Comparison of ENCODE assay signal across 9 cellular contexts in genomic region chr4:10015140-10015753, GRCh38. TPM values are rescaled to one million over a fixed set of nuclear protein-coding genes. Genes with fewer than 3 reads are reported as not detected.
DNase-seq lines count a peak whose midpoint lies in the region; ATAC-seq and TF ChIP-seq lines count a peak whose summit lies in the region.
"Had no signal": no experiment of that assay in that cellular context is flagged by ENCODE, and none has a peak within 500 bp of the region (broad histone marks: within the 10 kb centered on the region; RNA-seq: fewer than 3 reads in every experiment).

No MANE protein-coding gene starts in this region.

- no peaks in the 10 kb centered on the region for H3K27me3 Mint-ChIP-seq in MCF 10A (ENCODE audit: insufficient read depth, unreplicated experiment)

- CTCF ChIA-PET in MCF 10A (lab: Yijun Ruan, JAX) = interaction anchor here (0.6 to 6.2 kb wide), 31 partner anchors 10 to 388 kb away, joined by 3 to 75 read pairs (median 5); no protein-coding TSS in a partner anchor

- no peak overlapping the region for H3K27ac ChIP-seq in mesendoderm (ENCODE audit: low read depth, low read length)
- H3K27ac ChIP-seq: skin epidermis had no signal

- H4K8ac ChIP-seq in mesendoderm (ENCODE audit: low read depth, low read length) = no peak overlapping the region

- H3K4me2 ChIP-seq in mesendoderm (ENCODE audit: low read length) = no peak overlapping the region

- H3K4me3 ChIP-seq in mesendoderm (ENCODE audit: low read length) = no peak overlapping the region
- H3K4me3 ChIP-seq: skin epidermis had no signal

- H3K27me3 ChIP-seq in mesendoderm (ENCODE audit: insufficient read depth, low read length, poor library complexity) = no peaks in the 10 kb centered on the region

- H2BK120ac ChIP-seq in mesendoderm (ENCODE audit: low read depth, low read length) = no peak overlapping the region

- POLR2A ChIA-PET in MCF 10A (lab: Yijun Ruan, JAX) = interaction anchor here (0.6 to 1.5 kb wide), 4 partner anchors 9 to 249 kb away, joined by 3 to 10 read pairs (median 4); no protein-coding TSS in a partner anchor

- H3K4ac ChIP-seq in mesendoderm (ENCODE audit: low read depth, low read length) = no peak overlapping the region

- no peaks in the 10 kb centered on the region for H3K79me1 ChIP-seq in mesendoderm (ENCODE audit: low read length)

- peaks cover 1% of the 10 kb centered on the region for H3K4me1 ChIP-seq in mesendoderm (ENCODE audit: control insufficient read depth, low read depth, low read length)

- no peak overlapping the region for H3K27ac Mint-ChIP-seq in MCF 10A (ENCODE audit: low read depth, unreplicated experiment)

- no peak overlapping the region for H4K5ac ChIP-seq in mesendoderm (ENCODE audit: low read length)

- H3K9me3 Mint-ChIP-seq in MCF 10A (ENCODE audit: unreplicated experiment) = no peaks in the 10 kb centered on the region

- peak; percentile 73 for TF ChIP-seq CTCF in MCF 10A (IDR thresholded peaks at IDR 0.05; ENCODE audit: unreplicated experiment)

- no peaks in the 10 kb centered on the region for H3K36me3 ChIP-seq in mesendoderm (ENCODE audit: control insufficient read depth, insufficient read depth, low read length)

- no peak overlapping the region for H2BK5ac ChIP-seq in mesendoderm (ENCODE audit: low read length)

- no peaks in the 10 kb centered on the region for H3K79me2 ChIP-seq in mesendoderm (ENCODE audit: control insufficient read depth, insufficient read depth, low read length)

- H3K23ac ChIP-seq in mesendoderm (ENCODE audit: low read length) = no peak overlapping the region

- H3K36me3 Mint-ChIP-seq in MCF 10A (ENCODE audit: insufficient read depth, unreplicated experiment) = peaks cover 24% of the 10 kb centered on the region

- H3K9ac ChIP-seq in mesendoderm (ENCODE audit: low read length) = no peak overlapping the region

- no CpG with 5 or more reads among the region's 7 CpGs for WGBS in mesendoderm (ENCODE audit: extremely low coverage, insufficient coverage, low lambda C conversion rate)

- no peak overlapping the region for H2BK15ac ChIP-seq in mesendoderm (replicated peaks; ENCODE audit: low read depth)

- H2AK5ac ChIP-seq in mesendoderm (ENCODE audit: low read length) = no peak overlapping the region

- ATAC-seq in GM21423 (IDR thresholded peaks at IDR 0.05; ENCODE audit: unreplicated experiment) (peak; percentile 19), HG03159 (IDR thresholded peaks at IDR 0.05; ENCODE audit: unreplicated experiment) (no peak), GM21515 (IDR thresholded peaks at IDR 0.05; ENCODE audit: unreplicated experiment) (no peak), GM19351 (IDR thresholded peaks at IDR 0.05; ENCODE audit: unreplicated experiment) (no peak)

- H3K56ac ChIP-seq in mesendoderm (ENCODE audit: low read length) = no peak overlapping the region

- H3K4me1 Mint-ChIP-seq in MCF 10A (ENCODE audit: insufficient read depth, unreplicated experiment) = peaks cover 26% of the 10 kb centered on the region

- no peak overlapping the region for H3K18ac ChIP-seq in mesendoderm (ENCODE audit: low read length)

- H3K4me3 Mint-ChIP-seq in MCF 10A (ENCODE audit: unreplicated experiment) = no peak overlapping the region

- DNase-seq in D341Med (ENCODE audit: low spot score) (peak; percentile 46), NCI-H226 (peak; percentile 16), MCF 10A (ENCODE audit: unreplicated experiment) (peak; percentile 62), mesendoderm (peak; percentile 76)

- intact Hi-C loops in MCF 10A (cut with micrococcal nuclease) = loop anchor here (1.0 to 5.0 kb wide), 4 partner anchors 252 to 863 kb away; no protein-coding TSS in a partner anchor

- no TSS peak for BruUV-seq in MCF 10A (replicated peaks; lab: Mats Ljungman, UMichigan)

RNA-seq across cellular contexts. Expression of gene SLC2A9, which starts 6.0 kb away (rescaled TPM):
- 22.5 and 33.3 TPM in 2 replicates for total RNA-seq in MCF 10A (2022)
- polyA plus RNA-seq in mesendoderm (2013, experiment 1 of 2) = 0.97 TPM
- polyA plus RNA-seq in mesendoderm (2013, experiment 2 of 2) = 0.42 TPM

Comparison
In these comparisons a context has a peak if more than half of its experiments do, and no peak if none do; other contexts are left out.
1. DNase-seq: peak in every context shown above with its lines; median percentile 76 in mesendoderm; 62 in MCF 10A; 46 in D341Med; 16 in NCI-H226.